ENCODE assay signal across 31 cellular contexts in genomic region chr18:34491719-34492118, GRCh38.
"Had no signal": no experiment of that assay in that cellular context is flagged by ENCODE, and none has a peak within 500 bp of the region (broad histone marks: within the 10 kb centered on the region; RNA-seq: fewer than 3 reads in every experiment).

No MANE protein-coding gene starts in this region.

- DNase-seq: activated CD4-positive, alpha-beta memory T cell treated with anti-CD3 and anti-CD28 coated beads, Interleukin-2, amount 10 ng/mL, durations not matched to agents 7 days and 5 days; activated CD4-positive, alpha-beta T cell treated with anti-CD3 and anti-CD28 coated beads, Interleukin-2, amount 10 ng/mL, durations not matched to agents 7 days and 5 days; activated CD4-positive, CD25-positive, alpha-beta regulatory T cell treated with anti-CD3 and anti-CD28 coated beads, Interleukin-2, amount 50 U/mL, for 72 hours; activated CD8-positive, alpha-beta memory T cell treated with anti-CD3 and anti-CD28 coated beads, Interleukin-2, amount 50 U/mL, for 48 hours; activated gamma-delta T cell; activated naive CD4-positive, alpha-beta T cell treated with anti-CD3 and anti-CD28 coated beads, Interleukin-2, amount 10 ng/mL, durations not matched to agents 7 days and 5 days; activated naive CD8-positive, alpha-beta T cell treated with anti-CD3 and anti-CD28 coated beads, Interleukin-2, amount 10 ng/mL, durations not matched to agents 7 days and 5 days; activated T-cell treated with anti-CD3 and anti-CD28 coated beads, Interleukin-2, amount 50 U/mL, for 24 hours; brain microvascular endothelial cell; esophagus squamous epithelium; kidney glomerular epithelial cell; left ventricle myocardium inferior; mesendoderm; mucosa of descending colon; ovary; retina; stimulated activated CD4-positive, alpha-beta T cell treated with anti-CD3 and anti-CD28 coated beads, Interleukin-12 subunit alpha, Interleukin-12 subunit beta, amount 100 ng/mL, for 4 hours; stimulated activated CD4-positive, alpha-beta T cell treated with anti-CD3 and anti-CD28 coated beads, Interleukin-4, amount 100 ng/mL, for 1 hour; stimulated activated naive CD8-positive, alpha-beta T cell treated with anti-CD3 and anti-CD28 coated beads, Interleukin-15, Interleukin-2, amounts not matched to agents 100 U/mL and 50 U/mL, for 24 hours; T1000; testis; trophoblast cell; WERI-Rb-1 had no signal

- H3K4me1 ChIP-seq: ascending aorta, prostate gland, testis had no signal

- H3K27me3 ChIP-seq: ascending aorta, ovary, testis had no signal

- ATAC-seq: mucosa of descending colon; sciatic nerve; stimulated activated naive CD8-positive, alpha-beta T cell treated with anti-CD3 and anti-CD28 coated beads, Interleukin-15, Interleukin-2, amounts not matched to agents 100 U/mL and 50 U/mL, for 24 hours had no signal

- H3K9me3 ChIP-seq: ascending aorta, esophagus squamous epithelium, left ventricle myocardium inferior, mucosa of descending colon, ovary, prostate gland, testis had no signal

- H3K36me3 ChIP-seq: ascending aorta, brain microvascular endothelial cell, esophagus squamous epithelium, left ventricle myocardium inferior, ovary, prostate gland, WERI-Rb-1 had no signal

- FAIRE-seq: frontal cortex, urothelium cell line had no signal

- H3K27ac ChIP-seq: ascending aorta, brain microvascular endothelial cell, epithelial cell of prostate, esophagus squamous epithelium, left ventricle myocardium inferior, ovary, prostate gland, skin epidermis, testis, WERI-Rb-1 had no signal

- H3K4me3 ChIP-seq: ascending aorta, esophagus squamous epithelium, left ventricle myocardium inferior, lung, mucosa of descending colon, ovary, prostate gland, skin epidermis, testis had no signal
